In genomic region chr5:78809444-78809843, GRCh38 we compare ENCODE assay signal across 18 cellular contexts.
DNase-seq lines count a peak whose midpoint lies in the region; ATAC-seq and TF ChIP-seq lines count a peak whose summit lies in the region.
"Had no signal": no experiment of that assay in that cellular context is flagged by ENCODE, and none has a peak within 500 bp of the region (broad histone marks: within the 10 kb centered on the region; RNA-seq: fewer than 3 reads in every experiment).

No MANE protein-coding gene starts in this region.

- H3K9ac ChIP-seq in skeletal muscle satellite cell (ENCODE audit: low read depth, low read length), result peak overlapping the region; percentile 54

- no peak overlapping the region for H3K4me3 ChIP-seq in kidney epithelial cell (ENCODE audit: low read depth, low read length)
- H3K4me3 ChIP-seq in skeletal muscle satellite cell (ENCODE audit: low read length), result no peak overlapping the region
- H3K4me3 ChIP-seq: esophagus muscularis mucosa, upper lobe of right lung had no signal

- no peaks in the 10 kb centered on the region for H3K36me3 ChIP-seq in kidney epithelial cell (ENCODE audit: control insufficient read depth, insufficient read depth, low read length)
- H3K36me3 ChIP-seq in skeletal muscle satellite cell (ENCODE audit: insufficient read depth, low read length), result no peaks in the 10 kb centered on the region
- H3K36me3 ChIP-seq: esophagus muscularis mucosa, upper lobe of right lung had no signal

- DNase-seq in NCI-H187 (lab: John Stamatoyannopoulos, UW) (peak; percentile 12 to 55), NCI-H187 treated with DMSO at 0.1 percent for 48 hours (lab: John Stamatoyannopoulos, UW) (no peak), SHP77 treated with DMSO at 0.1 percent for 48 hours (lab: John Stamatoyannopoulos, UW) (peak; percentile 77), kidney epithelial cell (ENCODE audit: low read depth) (peak; percentile 18), DMS114 treated with DMSO at 0.1 percent for 48 hours (lab: John Stamatoyannopoulos, UW; ENCODE audit: unreplicated experiment) (no peak), NCI-H226 (no peak)
- DNase-seq: activated T-cell treated with anti-CD3 and anti-CD28 coated beads, Interleukin-2, amount 50 U/mL, for 24 hours; DND-41; islet precursor cell; midbrain; NCI-H1417 treated with DMSO at 0.1 percent for 48 hours; stimulated activated CD4-positive, alpha-beta T cell treated with anti-CD3 and anti-CD28 coated beads, Interleukin-12 subunit alpha, Interleukin-12 subunit beta, amount 100 ng/mL, for 4 hours; stimulated activated naive CD8-positive, alpha-beta T cell treated with anti-CD3 and anti-CD28 coated beads, Interleukin-15, Interleukin-2, amounts not matched to agents 100 U/mL and 50 U/mL, for 24 hours; upper lobe of right lung had no signal

- H3K4me2 ChIP-seq in skeletal muscle satellite cell (ENCODE audit: low read length), result no peak overlapping the region

- H3K4me1 ChIP-seq in skeletal muscle satellite cell (ENCODE audit: control insufficient read depth, insufficient read depth, low read length), result peaks cover 52% of the 10 kb centered on the region

- ATAC-seq in HG02973 (IDR thresholded peaks at IDR 0.05; ENCODE audit: unreplicated experiment), result no peak
- ATAC-seq: activated naive CD4-positive, alpha-beta T cell treated with anti-CD3 and anti-CD28 coated beads, Interleukin-2, amount 50 U/mL, for 72 hours; stimulated activated naive CD8-positive, alpha-beta T cell treated with anti-CD3 and anti-CD28 coated beads, Interleukin-15, Interleukin-2, amounts not matched to agents 100 U/mL and 50 U/mL, for 24 hours; upper lobe of right lung had no signal

- no peaks in the 10 kb centered on the region for H3K9me3 ChIP-seq in skeletal muscle satellite cell (replicated peaks; ENCODE audit: low read length)
- H3K9me3 ChIP-seq: esophagus muscularis mucosa, upper lobe of right lung had no signal

- H3K27me3 ChIP-seq in kidney epithelial cell (ENCODE audit: control insufficient read depth, insufficient read depth, low read length) (no peaks in the 10 kb centered on the region), skeletal muscle satellite cell (ENCODE audit: control insufficient read depth, insufficient read depth, low read length) (no peaks in the 10 kb centered on the region)
- H3K27me3 ChIP-seq: esophagus muscularis mucosa, upper lobe of right lung had no signal

- no peak for TF ChIP-seq CTCF in kidney epithelial cell (IDR thresholded peaks at IDR 0.05; ENCODE audit: insufficient read depth, low read length, poor library complexity, severe bottlenecking)

Comparison
In these comparisons a context has a peak if more than half of its experiments do, and no peak if none do; other contexts are left out.
1. DNase-seq: peak in NCI-H187 (2 of 2), SHP77 treated with DMSO at 0.1 percent for 48 hours (single experiment) and kidney epithelial cell (single experiment); none in NCI-H187 treated with DMSO at 0.1 percent for 48 hours (single experiment), DMS114 treated with DMSO at 0.1 percent for 48 hours (single experiment) and NCI-H226 (single experiment).